ENCODE assay signal across 1 cellular context in genomic region chr2:74958277-74959105, GRCh38.
TF ChIP-seq lines count a peak whose summit lies in the region.

Gene POLE4 (plus strand): TSS chr2:74958643. CDS start chr2:74958680, 37 bp downstream.

TF ChIP-seq in HepG2, 621 proteins besides CTCF, POLR2A, EP300 and RAD21 (continued from another document and continues in another):
- TF ChIP-seq GMEB1 (CRISPR knock-in tag; IDR thresholded peaks at IDR 0.05; ENCODE audit: borderline replicate concordance), result peak; percentile 86
- peak; percentile 97 for TF ChIP-seq ZNF18 (CRISPR knock-in tag; IDR thresholded peaks at IDR 0.05; ENCODE audit: insufficient replicate concordance)
- TF ChIP-seq TAF15 (IDR thresholded peaks at IDR 0.05; ENCODE audit: low read depth, low read length, poor library complexity, severe bottlenecking), result peak; percentile 68
- peak; percentile 27; the same call in 1 of the 2 replicates for TF ChIP-seq E2F2 (CRISPR knock-in tag; IDR thresholded peaks at IDR 0.05; ENCODE audit: borderline replicate concordance)
- TF ChIP-seq ESRRA (CRISPR knock-in tag; IDR thresholded peaks at IDR 0.05; ENCODE audit: low read depth), result peak; percentile 32; the same call in 1 of the 2 replicates
- peak; percentile 92 for TF ChIP-seq ZNF800 (CRISPR knock-in tag; IDR thresholded peaks at IDR 0.05)
- TF ChIP-seq FOXM1 (CRISPR knock-in tag; IDR thresholded peaks at IDR 0.05), result 0 out of 2 replicates have a peak, but pooled peaks have one; percentile 55
- TF ChIP-seq ETV5 (CRISPR knock-in tag; IDR thresholded peaks at IDR 0.05; ENCODE audit: borderline replicate concordance), result peak; percentile 77
- TF ChIP-seq NFKB2 (CRISPR knock-in tag; IDR thresholded peaks at IDR 0.05; ENCODE audit: borderline replicate concordance), result peak; percentile 97
- no peak; the same call in 1 of the 2 replicates for TF ChIP-seq CENPX (CRISPR knock-in tag; IDR thresholded peaks at IDR 0.05)
- peak; percentile 91 for TF ChIP-seq ZFP91 (CRISPR knock-in tag; IDR thresholded peaks at IDR 0.05; ENCODE audit: borderline replicate concordance)
- peak; percentile 98 for TF ChIP-seq FLYWCH1 (CRISPR knock-in tag; IDR thresholded peaks at IDR 0.05)
- TF ChIP-seq MEIS1 (CRISPR knock-in tag; IDR thresholded peaks at IDR 0.05; ENCODE audit: borderline replicate concordance), result no peak; the same call in 1 of the 2 replicates
- peak; percentile 76 for TF ChIP-seq CBX5 (CRISPR knock-in tag; IDR thresholded peaks at IDR 0.05; ENCODE audit: borderline replicate concordance)
- TF ChIP-seq POLR2AphosphoS2 (IDR thresholded peaks at IDR 0.05; ENCODE audit: low read depth, low read length), result peak; percentile 92
- peak; percentile 97; the same call in 1 of the 2 replicates for TF ChIP-seq CREBL2 (CRISPR knock-in tag; IDR thresholded peaks at IDR 0.05; ENCODE audit: borderline replicate concordance)
- peak; percentile 97 for TF ChIP-seq SPEN (CRISPR knock-in tag; IDR thresholded peaks at IDR 0.05; ENCODE audit: low read depth)
- TF ChIP-seq ZNF577 (CRISPR knock-in tag; IDR thresholded peaks at IDR 0.05; ENCODE audit: borderline replicate concordance, low read depth), result no peak
- peak; percentile 96 for TF ChIP-seq SNAPC2 (CRISPR knock-in tag; IDR thresholded peaks at IDR 0.05)
- TF ChIP-seq ATF7-NPFF (CRISPR knock-in tag; IDR thresholded peaks at IDR 0.05; ENCODE audit: low read depth), result peak; percentile 99
- TF ChIP-seq MAFF (IDR thresholded peaks at IDR 0.05; ENCODE audit: low read depth, low read length), result no peak
- TF ChIP-seq IRF9 (CRISPR knock-in tag; IDR thresholded peaks at IDR 0.05; ENCODE audit: borderline replicate concordance), result peak; percentile 99
- TF ChIP-seq ZNF280D (CRISPR knock-in tag; IDR thresholded peaks at IDR 0.05), result peak; percentile 90
- TF ChIP-seq PATZ1 (CRISPR knock-in tag; IDR thresholded peaks at IDR 0.05), result peak; percentile 46; the same call in 1 of the 2 replicates
- peak; percentile 46; the same call in 1 of the 2 replicates for TF ChIP-seq NR2C2 (CRISPR knock-in tag; IDR thresholded peaks at IDR 0.05; ENCODE audit: borderline replicate concordance)
- TF ChIP-seq TFDP1 (CRISPR knock-in tag; IDR thresholded peaks at IDR 0.05; ENCODE audit: borderline replicate concordance), result peak; percentile 98
- TF ChIP-seq MTA1 (CRISPR knock-in tag; IDR thresholded peaks at IDR 0.05; ENCODE audit: borderline replicate concordance), result peak; percentile 98; the same call in 1 of the 2 replicates
- TF ChIP-seq ZNF629 (CRISPR knock-in tag; conservative IDR thresholded peaks at IDR 0.05), result no peak; the same call in 1 of the 2 replicates
- TF ChIP-seq ZNF543 (CRISPR knock-in tag; IDR thresholded peaks at IDR 0.05), result peak; percentile 85; the same call in 1 of the 2 replicates
- TF ChIP-seq JUND (CRISPR knock-in tag; IDR thresholded peaks at IDR 0.05), result peak; percentile 65
- TF ChIP-seq PHF5A (CRISPR knock-in tag; IDR thresholded peaks at IDR 0.05; ENCODE audit: low read depth, unreplicated experiment), result peak; percentile 86
- TF ChIP-seq POLR2AphosphoS5 (IDR thresholded peaks at IDR 0.05; ENCODE audit: low read depth, low read length), result peak; percentile 97
- TF ChIP-seq ZBTB20 (CRISPR knock-in tag; IDR thresholded peaks at IDR 0.05; ENCODE audit: borderline replicate concordance, low read depth), result peak; percentile 97
- peak; percentile 90 for TF ChIP-seq HDAC1 (CRISPR knock-in tag; IDR thresholded peaks at IDR 0.05)
- peak; percentile 70 for TF ChIP-seq JUNB (CRISPR knock-in tag; IDR thresholded peaks at IDR 0.05; ENCODE audit: borderline replicate concordance)
- no peak for TF ChIP-seq ATRX (CRISPR knock-in tag; IDR thresholded peaks at IDR 0.05; ENCODE audit: borderline replicate concordance)
- TF ChIP-seq ZNF30 (CRISPR knock-in tag; IDR thresholded peaks at IDR 0.05), result peak; percentile 94
- peak; percentile 97; the same call in 1 of the 2 replicates for TF ChIP-seq ZNF570 (CRISPR knock-in tag; IDR thresholded peaks at IDR 0.05; ENCODE audit: borderline replicate concordance)
- peak; percentile 96 for TF ChIP-seq AGO2 (optimal IDR thresholded peaks at IDR 0.05; ENCODE audit: low read depth, low read length)
- peak; percentile 93 for TF ChIP-seq ZNF468 (CRISPR knock-in tag; IDR thresholded peaks at IDR 0.05)
- TF ChIP-seq CC2D1A (CRISPR knock-in tag; IDR thresholded peaks at IDR 0.05), result peak; percentile 91; the same call in 1 of the 2 replicates
- TF ChIP-seq ZNF724P (CRISPR knock-in tag; IDR thresholded peaks at IDR 0.05; ENCODE audit: borderline replicate concordance), result peak; percentile 93
- peak; percentile 99 for TF ChIP-seq EEA1 (CRISPR knock-in tag; IDR thresholded peaks at IDR 0.05; ENCODE audit: borderline replicate concordance)
- no peak for TF ChIP-seq NFRKB (IDR thresholded peaks at IDR 0.05)
- no peak for TF ChIP-seq ZUFSP (CRISPR knock-in tag; IDR thresholded peaks at IDR 0.05; ENCODE audit: borderline replicate concordance)
